Comparison of ENCODE assay signal across 2 cellular contexts in genomic region chr5:53542917-53543316, GRCh38.
TF ChIP-seq lines count a peak whose summit lies in the region.

No MANE protein-coding gene starts in this region.

TF ChIP-seq in HCT116, 20 proteins besides CTCF, POLR2A, EP300 and RAD21 (continued from another document):
- TF ChIP-seq, protein P1, sequence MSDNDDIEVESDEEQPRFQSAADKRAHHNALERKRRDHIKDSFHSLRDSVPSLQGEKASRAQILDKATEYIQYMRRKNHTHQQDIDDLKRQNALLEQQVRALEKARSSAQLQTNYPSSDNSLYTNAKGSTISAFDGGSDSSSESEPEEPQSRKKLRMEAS (IDR thresholded peaks at IDR 0.05): no peak
- TF ChIP-seq, protein P2, sequence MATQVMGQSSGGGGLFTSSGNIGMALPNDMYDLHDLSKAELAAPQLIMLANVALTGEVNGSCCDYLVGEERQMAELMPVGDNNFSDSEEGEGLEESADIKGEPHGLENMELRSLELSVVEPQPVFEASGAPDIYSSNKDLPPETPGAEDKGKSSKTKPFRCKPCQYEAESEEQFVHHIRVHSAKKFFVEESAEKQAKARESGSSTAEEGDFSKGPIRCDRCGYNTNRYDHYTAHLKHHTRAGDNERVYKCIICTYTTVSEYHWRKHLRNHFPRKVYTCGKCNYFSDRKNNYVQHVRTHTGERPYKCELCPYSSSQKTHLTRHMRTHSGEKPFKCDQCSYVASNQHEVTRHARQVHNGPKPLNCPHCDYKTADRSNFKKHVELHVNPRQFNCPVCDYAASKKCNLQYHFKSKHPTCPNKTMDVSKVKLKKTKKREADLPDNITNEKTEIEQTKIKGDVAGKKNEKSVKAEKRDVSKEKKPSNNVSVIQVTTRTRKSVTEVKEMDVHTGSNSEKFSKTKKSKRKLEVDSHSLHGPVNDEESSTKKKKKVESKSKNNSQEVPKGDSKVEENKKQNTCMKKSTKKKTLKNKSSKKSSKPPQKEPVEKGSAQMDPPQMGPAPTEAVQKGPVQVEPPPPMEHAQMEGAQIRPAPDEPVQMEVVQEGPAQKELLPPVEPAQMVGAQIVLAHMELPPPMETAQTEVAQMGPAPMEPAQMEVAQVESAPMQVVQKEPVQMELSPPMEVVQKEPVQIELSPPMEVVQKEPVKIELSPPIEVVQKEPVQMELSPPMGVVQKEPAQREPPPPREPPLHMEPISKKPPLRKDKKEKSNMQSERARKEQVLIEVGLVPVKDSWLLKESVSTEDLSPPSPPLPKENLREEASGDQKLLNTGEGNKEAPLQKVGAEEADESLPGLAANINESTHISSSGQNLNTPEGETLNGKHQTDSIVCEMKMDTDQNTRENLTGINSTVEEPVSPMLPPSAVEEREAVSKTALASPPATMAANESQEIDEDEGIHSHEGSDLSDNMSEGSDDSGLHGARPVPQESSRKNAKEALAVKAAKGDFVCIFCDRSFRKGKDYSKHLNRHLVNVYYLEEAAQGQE (IDR thresholded peaks at IDR 0.05; ENCODE audit: low read depth): no peak
- no peak for TF ChIP-seq EZH2phosphoT487 (IDR thresholded peaks at IDR 0.05; ENCODE audit: borderline replicate concordance)
- no peak for TF ChIP-seq YY1 (IDR thresholded peaks at IDR 0.05; ENCODE audit: extremely low read depth, insufficient replicate concordance, low read depth, low read length)

TF ChIP-seq in K562, 482 proteins besides CTCF, POLR2A, EP300 and RAD21:
- TF ChIP-seq, protein P3, sequence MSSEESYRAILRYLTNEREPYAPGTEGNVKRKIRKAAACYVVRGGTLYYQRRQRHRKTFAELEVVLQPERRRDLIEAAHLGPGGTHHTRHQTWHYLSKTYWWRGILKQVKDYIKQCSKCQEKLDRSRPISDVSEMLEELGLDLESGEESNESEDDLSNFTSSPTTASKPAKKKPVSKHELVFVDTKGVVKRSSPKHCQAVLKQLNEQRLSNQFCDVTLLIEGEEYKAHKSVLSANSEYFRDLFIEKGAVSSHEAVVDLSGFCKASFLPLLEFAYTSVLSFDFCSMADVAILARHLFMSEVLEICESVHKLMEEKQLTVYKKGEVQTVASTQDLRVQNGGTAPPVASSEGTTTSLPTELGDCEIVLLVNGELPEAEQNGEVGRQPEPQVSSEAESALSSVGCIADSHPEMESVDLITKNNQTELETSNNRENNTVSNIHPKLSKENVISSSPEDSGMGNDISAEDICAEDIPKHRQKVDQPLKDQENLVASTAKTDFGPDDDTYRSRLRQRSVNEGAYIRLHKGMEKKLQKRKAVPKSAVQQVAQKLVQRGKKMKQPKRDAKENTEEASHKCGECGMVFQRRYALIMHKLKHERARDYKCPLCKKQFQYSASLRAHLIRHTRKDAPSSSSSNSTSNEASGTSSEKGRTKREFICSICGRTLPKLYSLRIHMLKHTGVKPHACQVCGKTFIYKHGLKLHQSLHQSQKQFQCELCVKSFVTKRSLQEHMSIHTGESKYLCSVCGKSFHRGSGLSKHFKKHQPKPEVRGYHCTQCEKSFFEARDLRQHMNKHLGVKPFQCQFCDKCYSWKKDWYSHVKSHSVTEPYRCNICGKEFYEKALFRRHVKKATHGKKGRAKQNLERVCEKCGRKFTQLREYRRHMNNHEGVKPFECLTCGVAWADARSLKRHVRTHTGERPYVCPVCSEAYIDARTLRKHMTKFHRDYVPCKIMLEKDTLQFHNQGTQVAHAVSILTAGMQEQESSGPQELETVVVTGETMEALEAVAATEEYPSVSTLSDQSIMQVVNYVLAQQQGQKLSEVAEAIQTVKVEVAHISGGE (CRISPR knock-in tag; IDR thresholded peaks at IDR 0.05): no peak
- TF ChIP-seq ZBED1 (IDR thresholded peaks at IDR 0.05) (no peak), ZNF384 (IDR thresholded peaks at IDR 0.05; ENCODE audit: low read depth, low read length) (peak; percentile 36; the same call in 1 of the 2 replicates), TEAD2 (tag; IDR thresholded peaks at IDR 0.05) (no peak), NCOA2 (IDR thresholded peaks at IDR 0.05; ENCODE audit: partially characterized antibody in 2 of 2) (no peak), CEBPB (tag; IDR thresholded peaks at IDR 0.05) (peak; percentile 82), HEY1 (CRISPR knock-in tag; IDR thresholded peaks at IDR 0.05; ENCODE audit: borderline replicate concordance) (no peak), VEZF1 (CRISPR knock-in tag; IDR thresholded peaks at IDR 0.05) (0 out of 2 replicates have a peak, but pooled peaks have one; percentile 1), HES1 (IDR thresholded peaks at IDR 0.05; ENCODE audit: low read depth) (0 out of 2 replicates have a peak, but pooled peaks have one; percentile 11), ELF2 (CRISPR knock-in tag; IDR thresholded peaks at IDR 0.05) (no peak), KDM1A (IDR thresholded peaks at IDR 0.05) (no peak), ZNF507 (tag; conservative IDR thresholded peaks at IDR 0.05) (no peak), CEBPG (CRISPR knock-in tag; IDR thresholded peaks at IDR 0.05) (no peak), CEBPG (tag; conservative IDR thresholded peaks at IDR 0.05 in 1 of 2, IDR thresholded peaks at IDR 0.05 in 1 of 2) (peak; percentile 56 to 70; a peak in 2 of 4 replicates), TRIM24 (IDR thresholded peaks at IDR 0.05) (0 out of 4 replicates have a peak, but pooled peaks of 1 of the 2 experiments have one; percentile 5), ZEB2 (IDR thresholded peaks at IDR 0.05) (no peak)
- TF ChIP-seq, protein P4, sequence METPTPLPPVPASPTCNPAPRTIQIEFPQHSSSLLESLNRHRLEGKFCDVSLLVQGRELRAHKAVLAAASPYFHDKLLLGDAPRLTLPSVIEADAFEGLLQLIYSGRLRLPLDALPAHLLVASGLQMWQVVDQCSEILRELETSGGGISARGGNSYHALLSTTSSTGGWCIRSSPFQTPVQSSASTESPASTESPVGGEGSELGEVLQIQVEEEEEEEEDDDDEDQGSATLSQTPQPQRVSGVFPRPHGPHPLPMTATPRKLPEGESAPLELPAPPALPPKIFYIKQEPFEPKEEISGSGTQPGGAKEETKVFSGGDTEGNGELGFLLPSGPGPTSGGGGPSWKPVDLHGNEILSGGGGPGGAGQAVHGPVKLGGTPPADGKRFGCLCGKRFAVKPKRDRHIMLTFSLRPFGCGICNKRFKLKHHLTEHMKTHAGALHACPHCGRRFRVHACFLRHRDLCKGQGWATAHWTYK (CRISPR knock-in tag; IDR thresholded peaks at IDR 0.05): no peak
- TF ChIP-seq, protein P1 (CRISPR knock-in tag; IDR thresholded peaks at IDR 0.05): no peak
